In genomic region chr13:43879323-43880181, GRCh38 we compare ENCODE assay signal across 8 cellular contexts. TPM values are rescaled to one million over a fixed set of nuclear protein-coding genes. Genes with fewer than 3 reads are reported as not detected.
A peak's percentile ranks its signal among the peaks of the same experiment; 100 is the strongest.
DNase-seq lines count a peak whose midpoint lies in the region; ATAC-seq and TF ChIP-seq lines count a peak whose summit lies in the region.

Gene CCDC122 (minus strand): TSS chr13:43879740. CDS start chr13:43869376, 10,364 bp downstream.
Gene LACC1 (plus strand): TSS chr13:43879904. CDS start chr13:43880986, 1,082 bp downstream.

- dilution Hi-C loops in IMR-90 (cut with HindIII; ENCODE audit: low sequenced_read_pairs, unreplicated experiment) = no loop called here

- ATAC-seq in GM21447 (IDR thresholded peaks at IDR 0.05; ENCODE audit: unreplicated experiment) (peak; percentile 72), IMR-90 (ENCODE audit: low read depth) (peak; percentile 88), right cardiac atrium (peak; percentile 93 to 95)

- H3K79me1 ChIP-seq in IMR-90 (ENCODE audit: low read depth in 1 of 2, low read length in 2 of 2) = peaks cover 0 to 16% of the 10 kb centered on the region in 2 experiments; a peak in 3 of 4 replicates

- CTCF ChIA-PET in IMR-90 (lab: Yijun Ruan, JAX) = interaction anchor here (0.7 to 1.1 kb wide), 2 partner anchors 89 to 579 kb away, joined by 3 read pairs; no protein-coding TSS in a partner anchor

- H3K9me1 ChIP-seq in IMR-90 (ENCODE audit: insufficient read depth, low read length) = peaks cover 6% of the 10 kb centered on the region

- 2% methylated on average over 43 of the region's 96 CpGs; no CpG with 5 or more reads in 1 of the 2 experiments for WGBS in IMR-90 (ENCODE audit: extremely low coverage in 2 of 2, insufficient read length in 1 of 2), 2 experiments
- under 1% methylated on average over 95 of the region's 96 CpGs for WGBS in right cardiac atrium

- peak within 1 kb of the TSS; percentile 89 for H2AK9ac ChIP-seq in IMR-90 (replicated peaks; ENCODE audit: low read depth, low read length, poor library complexity)

- H3K27me3 ChIP-seq in IMR-90 (ENCODE audit: control insufficient read depth, insufficient read depth, low read length) = no peaks in the 10 kb centered on the region
- H3K27me3 ChIP-seq in right cardiac atrium (ENCODE audit: control insufficient read depth, insufficient read depth) = no peaks in the 10 kb centered on the region
- no peaks in the 10 kb centered on the region for H3K27me3 ChIP-seq in vagina

- peak within 1 kb of the TSS; percentile 99 for H3K4me2 ChIP-seq in IMR-90 (ENCODE audit: low read depth, low read length)

- H4K91ac ChIP-seq in IMR-90 (ENCODE audit: insufficient read depth, low read depth, low read length) = peak within 1 kb of the TSS; percentile 94

- peak within 1 kb of the TSS; percentile 94 for H4K5ac ChIP-seq in IMR-90 (ENCODE audit: low read depth, low read length)

- peak within 1 kb of the TSS; percentile 98 for H3K4ac ChIP-seq in IMR-90 (ENCODE audit: low read depth, low read length)

- peak within 1 kb of the TSS; percentile 83 for H2AK5ac ChIP-seq in IMR-90 (ENCODE audit: low read depth, low read length)

- peak within 1 kb of the TSS; percentile 84 for H3K9ac ChIP-seq in IMR-90 (ENCODE audit: low read depth, low read length)

- H3K18ac ChIP-seq in IMR-90 (ENCODE audit: low read depth, low read length) = peak within 1 kb of the TSS; percentile 82

- H4K20me1 ChIP-seq in IMR-90 (ENCODE audit: insufficient read depth, low read length) = no peaks in the 10 kb centered on the region

- H3K56ac ChIP-seq in IMR-90 (ENCODE audit: extremely low read depth, insufficient read depth, low read length) = peak within 1 kb of the TSS; percentile 53; the same call in 1 of the 2 replicates

- H3K14ac ChIP-seq in IMR-90 (replicated peaks; ENCODE audit: low read depth, low read length) = peak within 1 kb of the TSS; percentile 95

- TF ChIP-seq CTCF in IMR-90 (conservative IDR thresholded peaks at IDR 0.05; ENCODE audit: low read depth, low read length) (no peak), vagina (IDR thresholded peaks at IDR 0.05) (no peak)

- H2BK15ac ChIP-seq in IMR-90 (ENCODE audit: low read depth, low read length) = 0 out of 3 replicates have a peak within 1 kb of the TSS, but pooled peaks have one; percentile 74

- H3K4me3 ChIP-seq in IMR-90 (ENCODE audit: insufficient read depth, low read depth, low read length) (peak within 1 kb of the TSS; percentile 81), right cardiac atrium (ENCODE audit: low read length) (peak within 1 kb of the TSS; percentile 76), vagina (peak within 1 kb of the TSS; percentile 85 to 86)

- TF ChIP-seq RAD21 in IMR-90 (IDR thresholded peaks at IDR 0.05; ENCODE audit: low read length) = no peak

- DNase-seq in EH (ENCODE audit: low read depth) (peak; percentile 83), IMR-90 (peak; percentile 84), T-helper 2 cell (peak; percentile 57 to 79 (median 68)), right cardiac atrium (peak; percentile 88 to 94 (median 94)), renal cortical epithelial cell (ENCODE audit: low read depth) (peak; percentile 53), vagina (ENCODE audit: extremely low spot score in 2 of 2) (no peak)

- intact Hi-C loops in IMR-90 (cut with micrococcal nuclease) = loop anchor here (5.0 to 10.0 kb wide), 6 partner anchors 92 to 1215 kb away; partner anchors contain the start of gene ENOX1
- intact Hi-C loops in right cardiac atrium (cut with DNase I) = loop anchor here in 1 of 4 donors (10.0 kb wide), 1 partner anchor 1285 kb away; no protein-coding TSS in a partner anchor
- intact Hi-C loops in vagina (cut with DNase I) = no loop called here

- no peaks in the 10 kb centered on the region for H3K9me3 ChIP-seq in IMR-90 (ENCODE audit: control insufficient read depth, insufficient read depth, low read length)
- no peaks in the 10 kb centered on the region for H3K9me3 ChIP-seq in right cardiac atrium (ENCODE audit: control insufficient read depth, low read length)
- no peaks in the 10 kb centered on the region for H3K9me3 ChIP-seq in vagina

- H2BK5ac ChIP-seq in IMR-90 (ENCODE audit: low read depth, low read length, poor library complexity, severe bottlenecking) = peak within 1 kb of the TSS; percentile 91

- POLR2A ChIA-PET in IMR-90 (lab: Charles Lee; ENCODE audit: unreplicated experiment) = interaction anchor here (0.5 to 0.6 kb wide), 3 partner anchors 573 to 1537 kb away, joined by 3 to 4 read pairs (median 4); no protein-coding TSS in a partner anchor

- H2BK120ac ChIP-seq in IMR-90 (ENCODE audit: low read depth, low read length) = peak within 1 kb of the TSS; percentile 91

- H3K4me1 ChIP-seq in IMR-90 (ENCODE audit: control insufficient read depth, insufficient read depth, low read length) = peaks cover 12% of the 10 kb centered on the region
- peaks cover 2% of the 10 kb centered on the region for H3K4me1 ChIP-seq in right cardiac atrium (ENCODE audit: control insufficient read depth, insufficient read depth, low read length)
- H3K4me1 ChIP-seq in vagina = peaks cover 23% of the 10 kb centered on the region

- H3K27ac ChIP-seq in IMR-90 (ENCODE audit: insufficient read depth, low read length) (peak within 1 kb of the TSS; percentile 86), angular gyrus (ENCODE audit: low read depth, low read length) (peak within 1 kb of the TSS; percentile 91), right cardiac atrium (ENCODE audit: low read length) (peak within 1 kb of the TSS; percentile 95), vagina (peak within 1 kb of the TSS; percentile 94)

- TF ChIP-seq POLR2A in IMR-90 (IDR thresholded peaks at IDR 0.05; ENCODE audit: low read depth, low read length) (peak; percentile 90), vagina (IDR thresholded peaks at IDR 0.05) (peak in 1 of 2 donors; percentile 30)

- in situ Hi-C loops in IMR-90 (cut with MboI; ENCODE audit: low sequenced_read_pairs) = loop anchor here (10.0 kb wide), 1 partner anchor 795 kb away; no protein-coding TSS in a partner anchor

- peak within 1 kb of the TSS; percentile 69 for H2BK20ac ChIP-seq in IMR-90 (ENCODE audit: low read depth, low read length)

- H2AFZ ChIP-seq in IMR-90 (replicated peaks; ENCODE audit: low read length, poor library complexity) = peak within 1 kb of the TSS; percentile 98

- H3K36me3 ChIP-seq in IMR-90 (ENCODE audit: control insufficient read depth, insufficient read depth, low read length) (no peaks in the 10 kb centered on the region), vagina (no peaks in the 10 kb centered on the region)

- BruUV-seq in IMR-90 (replicated peaks; lab: Mats Ljungman, UMichigan) = no TSS peak

- peak within 1 kb of the TSS; percentile 11 to 94 for H4K8ac ChIP-seq in IMR-90 (ENCODE audit: low read depth in 2 of 2, low read length in 2 of 2)

- peak within 1 kb of the TSS; percentile 96 for H3K23ac ChIP-seq in IMR-90 (ENCODE audit: low read depth, low read length)

TF ChIP-seq in IMR-90, 13 proteins besides CTCF, POLR2A, EP300 and RAD21:
- TF ChIP-seq CHD1 (IDR thresholded peaks at IDR 0.05; ENCODE audit: low read depth, low read length) (no peak), MAZ (IDR thresholded peaks at IDR 0.05; ENCODE audit: borderline replicate concordance, low read depth, low read length) (peak; percentile 55; the same call in 1 of the 2 replicates), ELK1 (IDR thresholded peaks at IDR 0.05; ENCODE audit: borderline replicate concordance, low read depth, low read length) (no peak), RCOR1 (IDR thresholded peaks at IDR 0.05; ENCODE audit: insufficient replicate concordance, low read length) (no peak), SMC3 (IDR thresholded peaks at IDR 0.05; ENCODE audit: low read depth, low read length) (no peak), MXI1 (IDR thresholded peaks at IDR 0.05; ENCODE audit: borderline replicate concordance, low read depth, low read length) (peak; percentile 21; the same call in 1 of the 2 replicates), MAFK (IDR thresholded peaks at IDR 0.05; ENCODE audit: low read depth, low read length) (peak; percentile 91), CEBPB (IDR thresholded peaks at IDR 0.05; ENCODE audit: low read depth, low read length) (peak; percentile 74), NFE2L2 (IDR thresholded peaks at IDR 0.05; ENCODE audit: low read depth, low read length) (no peak)

RNA-seq across cellular contexts. Expression of gene CCDC122, which starts in this region (rescaled TPM):
- total RNA-seq in IMR-90 (2012; rRNA removed) (0.72 and 1.9 TPM in 2 replicates), right cardiac atrium (10 to 100 TPM in 2 of 4 donors, 1 to 10 TPM in 2; 4.6 to 15.6 (median 10.1) TPM), renal cortical epithelial cell (8.2 and 10.2 TPM in 2 replicates), vagina (4.9 TPM)
- polyA plus RNA-seq in IMR-90 (2012; rRNA removed) (0.27 and 0.70 TPM in 2 replicates), right cardiac atrium (7.1 TPM)
- 0.12 and 0.21 TPM in 2 replicates for polyA plus RNA-seq in IMR-90 (2012; cell fraction: cytosol; rRNA removed)
- polyA plus RNA-seq in IMR-90 (2012; cell fraction: nucleus; rRNA removed; ENCODE audit: low replicate concordance) = 0.14 and 1.9 TPM in 2 replicates

RNA-seq across cellular contexts. Expression of gene LACC1, which starts in this region (rescaled TPM):
- total RNA-seq in IMR-90 (2012; rRNA removed) (4.4 and 4.7 TPM in 2 replicates), right cardiac atrium (10 to 100 TPM in 2 of 4 donors, 1 to 10 TPM in 2; 6.6 to 13.4 (median 9.1) TPM), renal cortical epithelial cell (16.4 and 26.6 TPM in 2 replicates), vagina (2.9 TPM)
- polyA plus RNA-seq in IMR-90 (2012; rRNA removed) (1.5 and 3.2 TPM in 2 replicates), right cardiac atrium (6.0 TPM)
- polyA plus RNA-seq in IMR-90 (2012; cell fraction: cytosol; rRNA removed) = 0.76 and 0.83 TPM in 2 replicates
- 1.1 and 3.7 TPM in 2 replicates for polyA plus RNA-seq in IMR-90 (2012; cell fraction: nucleus; rRNA removed; ENCODE audit: low replicate concordance)

Comparison
In these comparisons a context has a peak if more than half of its experiments do, and no peak if none do; other contexts are left out.
1. DNase-seq: peak in EH (single experiment), IMR-90 (single experiment), T-helper 2 cell (5 of 5), right cardiac atrium (3 of 3) and renal cortical epithelial cell (single experiment); none in vagina (0 of 2).
2. Peak in every context shown above with its lines, with median percentiles within 50 percentile points of each other: ATAC-seq, H3K27ac ChIP-seq and H3K4me3 ChIP-seq.